In the genomic region with DNA sequence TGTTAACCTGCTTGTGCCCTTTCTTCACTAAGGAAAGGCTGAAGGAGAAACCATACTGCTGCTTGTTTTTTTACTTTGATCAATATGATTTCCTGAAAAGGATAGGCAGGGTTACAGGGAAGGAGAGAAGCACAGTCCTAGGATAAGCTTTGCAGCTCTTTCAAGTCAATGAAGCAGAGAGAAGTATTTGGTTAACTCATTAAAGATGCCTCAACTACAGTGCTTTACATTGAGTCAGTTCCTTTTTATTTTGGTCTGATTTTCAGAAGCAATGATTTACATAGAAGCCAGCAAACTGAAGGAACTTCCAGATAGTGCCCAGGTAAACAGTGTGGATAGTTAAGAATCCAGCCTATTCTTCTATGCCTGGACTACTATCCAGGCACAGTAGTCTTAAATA, we compare ENCODE assay signal across 31 cellular contexts.
DNase-seq lines count a peak whose midpoint lies in the region; ATAC-seq, FAIRE-seq and TF ChIP-seq lines count a peak whose summit lies in the region.
"Had no signal": no experiment of that assay in that cellular context is flagged by ENCODE, and none has a peak within 500 bp of the region (broad histone marks: within the 10 kb centered on the region; RNA-seq: fewer than 3 reads in every experiment).

No MANE protein-coding gene starts in this region.

- H3K9ac ChIP-seq in GM12878 (ENCODE audit: control insufficient read depth, insufficient read depth, low read length) (no peak overlapping the region), mesenchymal stem cell (ENCODE audit: low read length) (no peak overlapping the region)
- H3K9ac ChIP-seq: BLaER1 treated with 17β-estradiol and CSF1 and Interleukin-3, amounts not matched to agents 10 nM and 100 nM; KMS-11 had no signal

- no peak for TF ChIP-seq RAD21 in GM12878 (IDR thresholded peaks at IDR 0.05; ENCODE audit: insufficient read depth, low read depth, low read length)

- H3K4me3 Mint-ChIP-seq in natural killer cell, result peak overlapping the region; percentile 17
- H3K4me3 Mint-ChIP-seq in natural killer cell treated with Interleukin-12 subunit alpha and Interleukin-12 subunit beta and Interleukin-15 and Interleukin-18, amount 100 ng/mL, for 72 hours, result no peak overlapping the region
- H3K4me3 Mint-ChIP-seq: HFFc6, IgD-negative memory B cell had no signal

- no peak overlapping the region for H3K23ac ChIP-seq in mesenchymal stem cell (ENCODE audit: low read length in 2 of 2)

- H3K36me3 Mint-ChIP-seq in natural killer cell, result peaks cover 19% of the 10 kb centered on the region
- H3K36me3 Mint-ChIP-seq in natural killer cell treated with Interleukin-12 subunit alpha and Interleukin-12 subunit beta and Interleukin-15 and Interleukin-18, amount 100 ng/mL, for 72 hours, result peaks cover 15% of the 10 kb centered on the region

- H2AFZ ChIP-seq in GM12878 (ENCODE audit: control insufficient read depth, low read depth, low read length), result no peak overlapping the region
- no peak overlapping the region for H2AFZ ChIP-seq in mesenchymal stem cell (ENCODE audit: low read depth, low read length)

- no peak overlapping the region for H2BK5ac ChIP-seq in mesenchymal stem cell (ENCODE audit: low read depth, low read length, poor library complexity, severe bottlenecking)

- peak overlapping the region in 1 of 2 donors; percentile 56 for H3K27ac Mint-ChIP-seq in natural killer cell
- H3K27ac Mint-ChIP-seq in natural killer cell treated with Interleukin-12 subunit alpha and Interleukin-12 subunit beta and Interleukin-15 and Interleukin-18, amount 100 ng/mL, for 72 hours, result no peak overlapping the region
- H3K27ac Mint-ChIP-seq: HFFc6, IgD-negative memory B cell had no signal

- intact Hi-C loops in natural killer cell (cut with micrococcal nuclease), result no loop called here
- intact Hi-C loops in GM12878 (cut with micrococcal nuclease; ENCODE audit: unreplicated experiment), result no loop called here
- intact Hi-C loops in lower lobe of right lung (cut with DNase I), result no loop called here

- ATAC-seq in natural killer cell, result no peak
- no peak for ATAC-seq in natural killer cell treated with Interleukin-12 subunit alpha and Interleukin-12 subunit beta and Interleukin-15 and Interleukin-18, amount 100 ng/mL, for 72 hours
- ATAC-seq in GM12878, result no peak
- ATAC-seq in HG02852 (IDR thresholded peaks at IDR 0.05; ENCODE audit: unreplicated experiment), result no peak
- ATAC-seq in lower lobe of right lung, result no peak
- ATAC-seq: Panc1 had no signal

- H2BK120ac ChIP-seq in mesenchymal stem cell (ENCODE audit: low read depth, low read length), result no peak overlapping the region

- no peak for DNase-seq in natural killer cell
- DNase-seq in natural killer cell treated with Interleukin-12 subunit alpha and Interleukin-12 subunit beta and Interleukin-15 and Interleukin-18, amount 100 ng/mL, for 72 hours (ENCODE audit: low spot score), result no peak
- DNase-seq in GM12878 (ENCODE audit: low read depth, low spot score), result no peak
- DNase-seq in mesenchymal stem cell, result no peak
- no peak for DNase-seq in lower lobe of right lung
- no peak for DNase-seq in stimulated activated CD4-positive, alpha-beta T cell treated with anti-CD3 and anti-CD28 coated beads, Interleukin-15, amount 100 ng/mL, for 24 hours
- DNase-seq: AML-193; CD4-positive, alpha-beta memory T cell; COR-L47; DMS 273 treated with DMSO at 0.1 percent for 48 hours; DMS79; GF-D8; GOT3; HFFc6; NCI-H1048; NCI-H1417; NCI-H1694; NCI-H2029 treated with DMSO at 0.1 percent for 48 hours; NCI-H446 treated with DMSO at 0.1 percent for 48 hours; NCI-H526; NCI-H82; NK-92 treated with Interleukin-12 subunit alpha and Interleukin-12 subunit beta, amount 100 ng/mL, for 24 hours; SIG-M5; SW 1271 had no signal

- no peak for TF ChIP-seq EP300 in GM12878 (IDR thresholded peaks at IDR 0.05; ENCODE audit: borderline replicate concordance in 1 of 2, control insufficient read depth in 1 of 2, low read depth in 2 of 2, low read length in 2 of 2)

- H3K36me3 ChIP-seq in GM12878 (ENCODE audit: control insufficient read depth in 2 of 2, insufficient read depth in 2 of 2, low read length in 1 of 2), result no peaks in the 10 kb centered on the region
- peaks cover 7 to 24% of the 10 kb centered on the region in 2 experiments for H3K36me3 ChIP-seq in mesenchymal stem cell (ENCODE audit: control insufficient read depth in 1 of 2, insufficient read depth in 2 of 2, low read depth in 1 of 2, low read length in 2 of 2)
- H3K36me3 ChIP-seq in lower lobe of right lung, result no peaks in the 10 kb centered on the region

- H3K9me3 Mint-ChIP-seq in natural killer cell, result peaks cover 4 to 7% of the 10 kb centered on the region in 2 donors
- peaks cover 8% of the 10 kb centered on the region for H3K9me3 Mint-ChIP-seq in natural killer cell treated with Interleukin-12 subunit alpha and Interleukin-12 subunit beta and Interleukin-15 and Interleukin-18, amount 100 ng/mL, for 72 hours

- H3K79me1 ChIP-seq in mesenchymal stem cell (replicated peaks; ENCODE audit: low read length, poor library complexity, severe bottlenecking), result peaks cover 6% of the 10 kb centered on the region

- H4K8ac ChIP-seq in mesenchymal stem cell (ENCODE audit: low read length), result no peak overlapping the region

- H3K27me3 ChIP-seq in GM12878 (replicated peaks in 1 of 2; ENCODE audit: control insufficient read depth in 2 of 2, insufficient read depth in 2 of 2, low read length in 1 of 2), result no peaks in the 10 kb centered on the region
- no peaks in the 10 kb centered on the region for H3K27me3 ChIP-seq in mesenchymal stem cell (ENCODE audit: control insufficient read depth in 1 of 2, insufficient read depth in 1 of 2, low read length in 2 of 2)
- H3K27me3 ChIP-seq in lower lobe of right lung (ENCODE audit: low read depth), result no peaks in the 10 kb centered on the region
- H3K27me3 ChIP-seq: BLaER1 treated with 17β-estradiol and CSF1 and Interleukin-3, amounts not matched to agents 10 nM and 100 nM had no signal

- H3K9me3 ChIP-seq in GM12878 (replicated peaks; ENCODE audit: control insufficient read depth, insufficient read depth, low read length) (no peaks in the 10 kb centered on the region; the same call in 2 of the 3 replicates), mesenchymal stem cell (ENCODE audit: control insufficient read depth, low read length) (peaks cover 28% of the 10 kb centered on the region), lower lobe of right lung (peaks cover 10% of the 10 kb centered on the region)
- H3K9me3 ChIP-seq: HAP-1 had no signal

- H3K18ac ChIP-seq in mesenchymal stem cell (ENCODE audit: low read depth in 1 of 2, low read length in 2 of 2), result no peak overlapping the region

- H2BK12ac ChIP-seq in mesenchymal stem cell (ENCODE audit: low read length in 2 of 2), result no peak overlapping the region

- H3K27ac ChIP-seq in GM12878 (ENCODE audit: control insufficient read depth, insufficient read depth), result no peak overlapping the region
- peak overlapping the region; percentile 74 for H3K27ac ChIP-seq in mesenchymal stem cell (ENCODE audit: low read length, poor library complexity, severe bottlenecking)
- no peak overlapping the region for H3K27ac ChIP-seq in lower lobe of right lung
- H3K27ac ChIP-seq: BLaER1 treated with 17β-estradiol and CSF1 and Interleukin-3, amounts not matched to agents 10 nM and 100 nM; KMS-11; SK-N-MC had no signal

- no peak overlapping the region for H4K91ac ChIP-seq in mesenchymal stem cell (ENCODE audit: low read length)

- H3K79me2 ChIP-seq in GM12878 (ENCODE audit: control insufficient read depth, insufficient read depth, low read length), result peaks cover 5% of the 10 kb centered on the region

- H3K4ac ChIP-seq in mesenchymal stem cell (ENCODE audit: low read depth in 1 of 2, low read length in 2 of 2), result no peak overlapping the region

- no peaks in the 10 kb centered on the region for H3K27me3 Mint-ChIP-seq in natural killer cell (ENCODE audit: low read depth in 2 of 2)
- H3K27me3 Mint-ChIP-seq in natural killer cell treated with Interleukin-12 subunit alpha and Interleukin-12 subunit beta and Interleukin-15 and Interleukin-18, amount 100 ng/mL, for 72 hours, result no peaks in the 10 kb centered on the region
- H3K27me3 Mint-ChIP-seq: CD4-positive, alpha-beta memory T cell; IgD-negative memory B cell had no signal

- RAD21 ChIA-PET in GM12878 (lab: Charles Lee; ENCODE audit: unreplicated experiment), result no interaction called here

- no peak overlapping the region for H2BK15ac ChIP-seq in mesenchymal stem cell (ENCODE audit: low read depth, poor library complexity, severe bottlenecking)

- TF ChIP-seq CTCF in natural killer cell (IDR thresholded peaks at IDR 0.05), result no peak
- TF ChIP-seq CTCF in GM12878 (IDR thresholded peaks at IDR 0.05 in 2 of 3, conservative IDR thresholded peaks at IDR 0.05 in 1 of 3; ENCODE audit: control insufficient read depth in 2 of 3, extremely low read depth in 1 of 3, insufficient read depth in 1 of 3, low read depth in 3 of 3, low read length in 3 of 3), result no peak
- TF ChIP-seq CTCF in lower lobe of right lung (IDR thresholded peaks at IDR 0.05), result no peak

- no peaks in the 10 kb centered on the region for H4K20me1 ChIP-seq in GM12878 (ENCODE audit: control insufficient read depth, insufficient read depth)

- peaks cover 45 to 62% of the 10 kb centered on the region in 2 donors for H3K4me1 Mint-ChIP-seq in natural killer cell
- H3K4me1 Mint-ChIP-seq in natural killer cell treated with Interleukin-12 subunit alpha and Interleukin-12 subunit beta and Interleukin-15 and Interleukin-18, amount 100 ng/mL, for 72 hours (ENCODE audit: low read depth in 2 of 2), result peaks cover 28 to 29% of the 10 kb centered on the region in 2 donors

- H3K4me2 ChIP-seq in GM12878 (ENCODE audit: control insufficient read depth, insufficient read depth), result no peak overlapping the region
- no peak overlapping the region for H3K4me2 ChIP-seq in mesenchymal stem cell (ENCODE audit: low read length, poor library complexity, severe bottlenecking)
- H3K4me2 ChIP-seq: BLaER1 treated with 17β-estradiol and CSF1 and Interleukin-3, amounts not matched to agents 10 nM and 100 nM; KMS-11 had no signal

- no peak overlapping the region for H3K14ac ChIP-seq in mesenchymal stem cell (ENCODE audit: low read length in 2 of 2)

- CTCF ChIA-PET in GM12878 (lab: Yijun Ruan, JAX), result interaction anchor here (1.6 kb wide), 1 partner anchor 226 kb away, joined by 4 read pairs; no protein-coding TSS in a partner anchor

- no peak for TF ChIP-seq POLR2A in GM12878 (IDR thresholded peaks at IDR 0.05; ENCODE audit: low read depth, low read length)

- H3K4me1 ChIP-seq in GM12878 (ENCODE audit: control insufficient read depth, insufficient read depth, low read length) (no peaks in the 10 kb centered on the region), mesenchymal stem cell (ENCODE audit: control insufficient read depth, insufficient read depth, low read depth, low read length) (peaks cover 3% of the 10 kb centered on the region), lower lobe of right lung (no peaks in the 10 kb centered on the region)
- H3K4me1 ChIP-seq: HAP-1 had no signal

- no peak overlapping the region for H2AK5ac ChIP-seq in mesenchymal stem cell (ENCODE audit: low read length, severe bottlenecking)

- POLR2A ChIA-PET in GM12878 (lab: Charles Lee), result no interaction called here

- no peak for FAIRE-seq in GM12878 (lab: Jason Lieb, UNC)

- SMC1A ChIA-PET in GM12878 (lab: Charles Lee; ENCODE audit: uncharacterized antibody, unreplicated experiment), result interaction anchor here (1.5 kb wide), 1 partner anchor 10 kb away, joined by 6 read pairs; no protein-coding TSS in a partner anchor

- in situ Hi-C loops in GM12878 (cut with MboI), result no loop called here

- H3K4me3 ChIP-seq in GM12878 (no peak overlapping the region), mesenchymal stem cell (ENCODE audit: insufficient read depth in 1 of 2, low read depth in 1 of 2, low read length in 2 of 2) (no peak overlapping the region), lower lobe of right lung (no peak overlapping the region)
- H3K4me3 ChIP-seq: HAP-1, SK-N-MC had no signal

- BruUV-seq in GM12878 (replicated peaks; lab: Mats Ljungman, UMichigan), result TSS peak; percentile 16
